ENCODE assay signal across 2 cellular contexts in the genomic region with DNA sequence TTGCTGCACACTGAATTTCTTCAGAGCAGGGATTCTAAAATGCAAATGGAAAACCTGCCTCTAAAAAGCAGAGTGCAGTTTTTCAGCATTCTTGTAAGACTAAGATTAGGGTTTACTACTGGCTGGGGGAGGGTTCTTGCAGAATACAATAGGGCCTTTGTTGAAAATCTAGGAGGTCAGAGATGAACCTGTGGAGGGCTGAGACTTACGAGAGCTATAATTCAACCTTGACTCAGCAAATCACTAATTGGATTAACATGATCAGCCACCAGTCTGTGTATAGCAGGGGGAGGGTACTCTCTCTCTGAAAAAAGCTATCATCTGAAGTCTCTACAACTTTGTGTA.
TF ChIP-seq lines count a peak whose summit lies in the region.

No MANE protein-coding gene starts in this region.

TF ChIP-seq in IMR-90, 13 proteins besides CTCF, POLR2A, EP300 and RAD21 (continued from another document):
- no peak for TF ChIP-seq RCOR1 (IDR thresholded peaks at IDR 0.05; ENCODE audit: insufficient replicate concordance, low read length)
- TF ChIP-seq MAFK (IDR thresholded peaks at IDR 0.05; ENCODE audit: low read depth, low read length), result no peak
- TF ChIP-seq, protein P1, sequence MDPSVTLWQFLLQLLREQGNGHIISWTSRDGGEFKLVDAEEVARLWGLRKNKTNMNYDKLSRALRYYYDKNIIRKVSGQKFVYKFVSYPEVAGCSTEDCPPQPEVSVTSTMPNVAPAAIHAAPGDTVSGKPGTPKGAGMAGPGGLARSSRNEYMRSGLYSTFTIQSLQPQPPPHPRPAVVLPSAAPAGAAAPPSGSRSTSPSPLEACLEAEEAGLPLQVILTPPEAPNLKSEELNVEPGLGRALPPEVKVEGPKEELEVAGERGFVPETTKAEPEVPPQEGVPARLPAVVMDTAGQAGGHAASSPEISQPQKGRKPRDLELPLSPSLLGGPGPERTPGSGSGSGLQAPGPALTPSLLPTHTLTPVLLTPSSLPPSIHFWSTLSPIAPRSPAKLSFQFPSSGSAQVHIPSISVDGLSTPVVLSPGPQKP (IDR thresholded peaks at IDR 0.05; ENCODE audit: borderline replicate concordance, low read depth, low read length), result no peak
- no peak for TF ChIP-seq CEBPB (IDR thresholded peaks at IDR 0.05; ENCODE audit: low read depth, low read length)
- no peak for TF ChIP-seq MXI1 (IDR thresholded peaks at IDR 0.05; ENCODE audit: borderline replicate concordance, low read depth, low read length)
- no peak for TF ChIP-seq RFX5 (IDR thresholded peaks at IDR 0.05; ENCODE audit: low read depth, low read length)
- TF ChIP-seq, protein P2, sequence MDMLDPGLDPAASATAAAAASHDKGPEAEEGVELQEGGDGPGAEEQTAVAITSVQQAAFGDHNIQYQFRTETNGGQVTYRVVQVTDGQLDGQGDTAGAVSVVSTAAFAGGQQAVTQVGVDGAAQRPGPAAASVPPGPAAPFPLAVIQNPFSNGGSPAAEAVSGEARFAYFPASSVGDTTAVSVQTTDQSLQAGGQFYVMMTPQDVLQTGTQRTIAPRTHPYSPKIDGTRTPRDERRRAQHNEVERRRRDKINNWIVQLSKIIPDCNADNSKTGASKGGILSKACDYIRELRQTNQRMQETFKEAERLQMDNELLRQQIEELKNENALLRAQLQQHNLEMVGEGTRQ (IDR thresholded peaks at IDR 0.05; ENCODE audit: low read depth, low read length), result no peak

TF ChIP-seq in SK-N-SH treated with all-trans-retinoic acid at 6 μM for 48 hours, 23 proteins besides CTCF, POLR2A, EP300 and RAD21:
- TF ChIP-seq, protein P3, sequence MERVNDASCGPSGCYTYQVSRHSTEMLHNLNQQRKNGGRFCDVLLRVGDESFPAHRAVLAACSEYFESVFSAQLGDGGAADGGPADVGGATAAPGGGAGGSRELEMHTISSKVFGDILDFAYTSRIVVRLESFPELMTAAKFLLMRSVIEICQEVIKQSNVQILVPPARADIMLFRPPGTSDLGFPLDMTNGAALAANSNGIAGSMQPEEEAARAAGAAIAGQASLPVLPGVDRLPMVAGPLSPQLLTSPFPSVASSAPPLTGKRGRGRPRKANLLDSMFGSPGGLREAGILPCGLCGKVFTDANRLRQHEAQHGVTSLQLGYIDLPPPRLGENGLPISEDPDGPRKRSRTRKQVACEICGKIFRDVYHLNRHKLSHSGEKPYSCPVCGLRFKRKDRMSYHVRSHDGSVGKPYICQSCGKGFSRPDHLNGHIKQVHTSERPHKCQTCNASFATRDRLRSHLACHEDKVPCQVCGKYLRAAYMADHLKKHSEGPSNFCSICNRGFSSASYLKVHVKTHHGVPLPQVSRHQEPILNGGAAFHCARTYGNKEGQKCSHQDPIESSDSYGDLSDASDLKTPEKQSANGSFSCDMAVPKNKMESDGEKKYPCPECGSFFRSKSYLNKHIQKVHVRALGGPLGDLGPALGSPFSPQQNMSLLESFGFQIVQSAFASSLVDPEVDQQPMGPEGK (CRISPR knock-in tag; IDR thresholded peaks at IDR 0.05; ENCODE audit: borderline replicate concordance), result no peak
- TF ChIP-seq ZNF565 (CRISPR knock-in tag; conservative IDR thresholded peaks at IDR 0.05; ENCODE audit: low read depth) (no peak), ZNF70 (CRISPR knock-in tag; IDR thresholded peaks at IDR 0.05) (no peak), ISL1 (CRISPR knock-in tag; IDR thresholded peaks at IDR 0.05) (peak; percentile 48; the same call in 1 of the 2 replicates)
